20 cellular contexts compared by ENCODE assay signal in genomic region chr12:103952497-103952896, GRCh38. TPM values are rescaled to one million over a fixed set of nuclear protein-coding genes. Genes with fewer than 3 reads are reported as not detected.
DNase-seq lines count a peak whose midpoint lies in the region; ATAC-seq and TF ChIP-seq lines count a peak whose summit lies in the region.
"Had no signal": no experiment of that assay in that cellular context is flagged by ENCODE, and none has a peak within 500 bp of the region (broad histone marks: within the 10 kb centered on the region; RNA-seq: fewer than 3 reads in every experiment).

No MANE protein-coding gene starts in this region.

- H3K27me3 Mint-ChIP-seq in activated CD8-positive, alpha-beta memory T cell treated with anti-CD3 and anti-CD28 coated beads, Interleukin-2, amount 10 ng/mL, durations not matched to agents 7 days and 5 days = no peaks in the 10 kb centered on the region
- peaks cover 3% of the 10 kb centered on the region for H3K27me3 Mint-ChIP-seq in neural crest cell (ENCODE audit: low read depth)
- H3K27me3 Mint-ChIP-seq: B cell had no signal

- peaks cover 60% of the 10 kb centered on the region for H3K36me3 Mint-ChIP-seq in activated CD8-positive, alpha-beta memory T cell treated with anti-CD3 and anti-CD28 coated beads, Interleukin-2, amount 10 ng/mL, durations not matched to agents 7 days and 5 days
- peaks cover 37 to 51% of the 10 kb centered on the region in 2 donors for H3K36me3 Mint-ChIP-seq in activated naive CD4-positive, alpha-beta T cell treated with anti-CD3 and anti-CD28 coated beads, Interleukin-2, amount 50 U/mL, for 72 hours
- H3K36me3 Mint-ChIP-seq in neural crest cell (ENCODE audit: low read depth) = peaks cover 22% of the 10 kb centered on the region

- H3K4me3 Mint-ChIP-seq in activated CD8-positive, alpha-beta memory T cell treated with anti-CD3 and anti-CD28 coated beads, Interleukin-2, amount 10 ng/mL, durations not matched to agents 7 days and 5 days = no peak overlapping the region
- peak overlapping the region; percentile 6 for H3K4me3 Mint-ChIP-seq in neural crest cell
- H3K4me3 Mint-ChIP-seq: B cell had no signal

- no peak for ATAC-seq in activated CD8-positive, alpha-beta memory T cell treated with anti-CD3 and anti-CD28 coated beads, Interleukin-2, amount 10 ng/mL, durations not matched to agents 7 days and 5 days
- ATAC-seq in HG02610 (IDR thresholded peaks at IDR 0.05; ENCODE audit: unreplicated experiment) = peak; percentile 39
- peak; percentile 50 to 73 for ATAC-seq in activated naive CD4-positive, alpha-beta T cell treated with anti-CD3 and anti-CD28 coated beads, Interleukin-2, amount 50 U/mL, for 72 hours
- ATAC-seq: activated CD4-positive, CD25-positive, alpha-beta regulatory T cell treated with anti-CD3 and anti-CD28 coated beads, Interleukin-2, amount 50 U/mL, for 24 hours; upper lobe of right lung had no signal

- in situ Hi-C loops in G401 (cut with HindIII; ENCODE audit: low sequenced_read_pairs) = no loop called here

- peaks cover 65% of the 10 kb centered on the region for H3K4me1 Mint-ChIP-seq in activated CD8-positive, alpha-beta memory T cell treated with anti-CD3 and anti-CD28 coated beads, Interleukin-2, amount 10 ng/mL, durations not matched to agents 7 days and 5 days
- peaks cover 26% of the 10 kb centered on the region for H3K4me1 Mint-ChIP-seq in neural crest cell

- H3K27ac Mint-ChIP-seq in activated CD8-positive, alpha-beta memory T cell treated with anti-CD3 and anti-CD28 coated beads, Interleukin-2, amount 10 ng/mL, durations not matched to agents 7 days and 5 days = peak overlapping the region; percentile 69
- H3K27ac Mint-ChIP-seq in activated naive CD4-positive, alpha-beta T cell treated with anti-CD3 and anti-CD28 coated beads, Interleukin-2, amount 50 U/mL, for 72 hours = peak overlapping the region; percentile 80 to 95
- no peak overlapping the region for H3K27ac Mint-ChIP-seq in neural crest cell (ENCODE audit: unreplicated experiment)
- H3K27ac Mint-ChIP-seq: B cell had no signal

- no peaks in the 10 kb centered on the region for H3K9me3 Mint-ChIP-seq in activated CD8-positive, alpha-beta memory T cell treated with anti-CD3 and anti-CD28 coated beads, Interleukin-2, amount 10 ng/mL, durations not matched to agents 7 days and 5 days (ENCODE audit: low read depth)
- no peaks in the 10 kb centered on the region for H3K9me3 Mint-ChIP-seq in activated naive CD4-positive, alpha-beta T cell treated with anti-CD3 and anti-CD28 coated beads, Interleukin-2, amount 50 U/mL, for 72 hours
- H3K9me3 Mint-ChIP-seq in neural crest cell = no peaks in the 10 kb centered on the region

- no peak for DNase-seq in activated CD8-positive, alpha-beta memory T cell treated with anti-CD3 and anti-CD28 coated beads, Interleukin-2, amount 10 ng/mL, durations not matched to agents 7 days and 5 days
- DNase-seq in activated CD8-positive, alpha-beta memory T cell treated with anti-CD3 and anti-CD28 coated beads, Interleukin-2, amount 50 U/mL, for 4 hours = no peak
- peak in 1 of 2 donors; percentile 30 for DNase-seq in activated naive CD4-positive, alpha-beta T cell treated with anti-CD3 and anti-CD28 coated beads, Interleukin-2, amount 50 U/mL, for 72 hours (ENCODE audit: low spot score in 2 of 2)
- DNase-seq in neural crest cell (ENCODE audit: low read depth, low spot score) (no peak), G401 (ENCODE audit: low spot score) (no peak), C1 segment of cervical spinal cord (lab: John Stamatoyannopoulos, UW) (no peak), NCI-H1092 (lab: John Stamatoyannopoulos, UW) (no peak)
- DNase-seq: head of caudate nucleus; left ventricle myocardium inferior; NCI-H1436; NCI-H69; RPMI8226; SK-N-SH; stimulated activated CD4-positive, alpha-beta T cell treated with anti-CD3 and anti-CD28 coated beads, Interleukin-2, amount 100 ng/mL, for 24 hours; stomach; T1000; upper lobe of right lung had no signal

- TF ChIP-seq CTCF in neural crest cell (conservative IDR thresholded peaks at IDR 0.05) = no peak

- CTCF ChIA-PET in activated CD8-positive, alpha-beta memory T cell treated with anti-CD3 and anti-CD28 coated beads, Interleukin-2, amount 10 ng/mL, durations not matched to agents 7 days and 5 days (lab: Charles Lee) = no interaction called here

RNA-seq across cellular contexts. Expression of gene TDG, which starts 13.2 kb away (rescaled TPM):
- total RNA-seq in activated CD8-positive, alpha-beta memory T cell treated with anti-CD3 and anti-CD28 coated beads, Interleukin-2, amount 10 ng/mL, durations not matched to agents 7 days and 5 days = 10 to 100 TPM; 29.4 to 46.5 TPM
- total RNA-seq in activated naive CD4-positive, alpha-beta T cell treated with anti-CD3 and anti-CD28 coated beads, Interleukin-2, amount 50 U/mL, for 72 hours = 10 to 100 TPM; 34.4 to 48.5 TPM
- 53.0 and 57.1 TPM in 2 replicates for total RNA-seq in neural crest cell
- total RNA-seq in G401 (2014; rRNA removed; shearing (Covaris generic)) = 30.8 and 47.5 TPM in 2 replicates

RNA-seq across cellular contexts. Expression of gene HSP90B1, which starts 22.3 kb away (rescaled TPM):
- total RNA-seq in activated CD8-positive, alpha-beta memory T cell treated with anti-CD3 and anti-CD28 coated beads, Interleukin-2, amount 10 ng/mL, durations not matched to agents 7 days and 5 days = 100 to 1,000 TPM; 324 to 489 TPM
- total RNA-seq in activated naive CD4-positive, alpha-beta T cell treated with anti-CD3 and anti-CD28 coated beads, Interleukin-2, amount 50 U/mL, for 72 hours = 100 to 1,000 TPM; 285 to 376 TPM
- 566 and 570 TPM in 2 replicates for total RNA-seq in neural crest cell
- total RNA-seq in G401 (2014; rRNA removed; shearing (Covaris generic)) = 308 and 400 TPM in 2 replicates
